Comparison of ENCODE assay signal across 8 cellular contexts in genomic region chr18:63155169-63155852, GRCh38.
A peak's percentile ranks its signal among the peaks of the same experiment; 100 is the strongest.
DNase-seq lines count a peak whose midpoint lies in the region; ATAC-seq and TF ChIP-seq lines count a peak whose summit lies in the region.

No MANE protein-coding gene starts in this region.

- ATAC-seq in GM21619 (IDR thresholded peaks at IDR 0.05; ENCODE audit: unreplicated experiment) (peak; percentile 41), heart left ventricle (peak; percentile 64 to 91 (median 85))

- no peak overlapping the region for H2AFZ ChIP-seq in KMS-11 (ENCODE audit: low read depth)

- H3K79me2 ChIP-seq in KMS-11 (ENCODE audit: insufficient read depth, low read depth), result peaks cover 21% of the 10 kb centered on the region; the same call in 1 of the 2 replicates

- H3K4me3 ChIP-seq in KMS-11 (IDR thresholded peaks at IDR 0.05; ENCODE audit: insufficient read depth, low read depth, low read length), result no peak overlapping the region
- peak overlapping the region; percentile 24 to 67 (median 40) for H3K4me3 ChIP-seq in Peyer's patch
- peak overlapping the region in 9 of 12 donors; percentile 16 to 47 (median 40) for H3K4me3 ChIP-seq in heart left ventricle
- peak overlapping the region; percentile 65 to 77 (median 75) for H3K4me3 ChIP-seq in skeletal muscle tissue (ENCODE audit: low read length in 3 of 3)

- 42 to 49% (median 44%) methylated on average over 23 of the region's 23 CpGs for WGBS in heart left ventricle, 4 donors

- H3K4me2 ChIP-seq in KMS-11, result peak overlapping the region; percentile 98; the same call in 1 of the 2 replicates

- H3K9ac ChIP-seq in KMS-11 (no peak overlapping the region; the same call in 1 of the 2 replicates), skeletal muscle tissue (ENCODE audit: low read depth in 1 of 3, low read length in 3 of 3) (peak overlapping the region in 2 of 3 donors; percentile 55 to 63)

- TF ChIP-seq POLR2A in Peyer's patch (IDR thresholded peaks at IDR 0.05) (peak in 1 of 2 donors; percentile 42), heart left ventricle (IDR thresholded peaks at IDR 0.05) (no peak)

- no peaks in the 10 kb centered on the region for H3K27me3 ChIP-seq in KMS-11 (ENCODE audit: insufficient read depth, low read depth)
- no peaks in the 10 kb centered on the region for H3K27me3 ChIP-seq in Peyer's patch
- H3K27me3 ChIP-seq in heart left ventricle, result no peaks in the 10 kb centered on the region
- H3K27me3 ChIP-seq in skeletal muscle tissue (ENCODE audit: control insufficient read depth in 3 of 3, insufficient read depth in 3 of 3, low read length in 3 of 3), result no peaks in the 10 kb centered on the region

- TF ChIP-seq CTCF in KMS-11 (conservative IDR thresholded peaks at IDR 0.05; ENCODE audit: low read depth, low read length) (peak; percentile 85), Peyer's patch (IDR thresholded peaks at IDR 0.05) (peak; percentile 61 to 96 (median 90)), heart left ventricle (IDR thresholded peaks at IDR 0.05) (peak; percentile 64 to 86 (median 74))

- H3K27ac ChIP-seq in KMS-11, result peak overlapping the region; percentile 94; the same call in 1 of the 2 replicates
- peak overlapping the region; percentile 54 to 93 (median 84) for H3K27ac ChIP-seq in Peyer's patch
- peak overlapping the region in 2 of 12 donors; percentile 26 to 72 for H3K27ac ChIP-seq in heart left ventricle
- H3K27ac ChIP-seq in skeletal muscle tissue (ENCODE audit: low read depth, low read length), result peak overlapping the region; percentile 52

- H3K4me1 ChIP-seq in KMS-11 (ENCODE audit: low read depth, poor library complexity, severe bottlenecking) (peaks cover 65% of the 10 kb centered on the region), Peyer's patch (peaks cover 4 to 31% (median 19%) of the 10 kb centered on the region in 4 donors), heart left ventricle (peaks cover 0 to 49% (median 6%) of the 10 kb centered on the region in 12 donors), skeletal muscle tissue (ENCODE audit: control insufficient read depth in 3 of 3, insufficient read depth in 3 of 3, low read length in 3 of 3) (peaks cover 24 to 43% (median 26%) of the 10 kb centered on the region in 3 donors)

- H3K36me3 ChIP-seq in KMS-11 (ENCODE audit: insufficient read depth) (no peaks in the 10 kb centered on the region), Peyer's patch (no peaks in the 10 kb centered on the region), heart left ventricle (no peaks in the 10 kb centered on the region), skeletal muscle tissue (ENCODE audit: control insufficient read depth in 3 of 3, insufficient read depth in 3 of 3, low read length in 3 of 3) (no peaks in the 10 kb centered on the region)

- H3K9me3 ChIP-seq in Peyer's patch (no peaks in the 10 kb centered on the region), heart left ventricle (no peaks in the 10 kb centered on the region), skeletal muscle tissue (ENCODE audit: control insufficient read depth in 3 of 3, low read length in 3 of 3) (no peaks in the 10 kb centered on the region)

- peak; percentile 94 for DNase-seq in DMS79 (lab: John Stamatoyannopoulos, UW)
- peak; percentile 85 to 94 (median 86) for DNase-seq in Peyer's patch
- DNase-seq in activated gamma-delta T cell treated with anti-CD3 and anti-CD28 coated beads, Interleukin-2, amount 50 U/mL, for 16 hours (ENCODE audit: low read depth), result peak; percentile 76
- peak; percentile 58 to 74 (median 71) for DNase-seq in heart left ventricle
- no peak for DNase-seq in DMS114 treated with DMSO at 0.1 percent for 48 hours (lab: John Stamatoyannopoulos, UW; ENCODE audit: unreplicated experiment)

- no peaks in the 10 kb centered on the region for H4K20me1 ChIP-seq in KMS-11 (ENCODE audit: insufficient read depth)

- intact Hi-C loops in heart left ventricle (cut with DNase I), result loop anchor here in 6 of 10 donors (2.0 to 10.0 kb wide), 5 partner anchors 23 to 159 kb away; partner anchors contain the start of gene BCL2 (in 1 of the 6)
